Comparison of ENCODE assay signal across 12 cellular contexts in the genomic region with DNA sequence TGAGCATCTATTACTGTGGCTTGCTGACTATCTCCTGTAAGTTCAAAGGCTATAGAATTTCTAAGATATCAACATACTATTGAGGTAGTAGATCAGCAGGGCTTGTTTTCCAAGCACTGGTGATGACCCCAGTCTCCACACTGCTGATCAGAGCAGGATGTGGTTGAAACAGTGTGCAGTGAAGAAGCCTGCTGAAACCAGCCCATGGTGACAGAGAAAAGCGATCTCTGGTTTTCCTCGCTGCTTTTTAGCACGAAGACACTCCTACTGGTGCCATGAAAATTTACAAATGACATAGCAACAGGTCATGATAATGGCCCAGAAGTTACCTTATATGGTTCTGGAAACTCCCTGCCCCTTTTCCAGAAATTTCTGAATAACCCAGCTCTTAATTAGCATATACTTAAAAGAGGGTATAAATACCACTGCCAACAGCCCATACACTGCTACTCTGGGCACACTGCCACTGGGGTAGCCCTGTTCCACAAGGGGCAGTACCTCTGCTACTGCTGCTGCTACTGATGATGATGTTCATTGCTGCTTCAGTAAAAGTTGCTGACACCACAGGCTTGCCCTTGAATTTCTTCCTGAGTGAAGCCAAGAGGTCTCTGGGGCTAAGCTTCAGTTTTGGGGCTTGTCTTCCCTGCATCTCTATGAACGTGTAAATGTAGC.
DNase-seq lines count a peak whose midpoint lies in the region; ATAC-seq lines count a peak whose summit lies in the region.
"Had no signal": no experiment of that assay in that cellular context is flagged by ENCODE, and none has a peak within 500 bp of the region (broad histone marks: within the 10 kb centered on the region; RNA-seq: fewer than 3 reads in every experiment).

No MANE protein-coding gene starts in this region.

- no peaks in the 10 kb centered on the region for H3K36me3 ChIP-seq in mesenchymal stem cell (ENCODE audit: control insufficient read depth in 1 of 2, insufficient read depth in 2 of 2, low read depth in 1 of 2, low read length in 2 of 2)

- no peaks in the 10 kb centered on the region for H3K36me3 Mint-ChIP-seq in activated CD8-positive, alpha-beta memory T cell treated with anti-CD3 and anti-CD28 coated beads, Interleukin-2, amount 10 ng/mL, durations not matched to agents 7 days and 5 days
- H3K36me3 Mint-ChIP-seq: CD8-positive, alpha-beta T cell had no signal

- H3K9ac ChIP-seq in mesenchymal stem cell (ENCODE audit: low read length), result no peak overlapping the region

- H3K4me3 ChIP-seq in mesenchymal stem cell (ENCODE audit: insufficient read depth in 1 of 2, low read depth in 1 of 2, low read length in 2 of 2), result no peak overlapping the region

- no peaks in the 10 kb centered on the region for H3K27me3 ChIP-seq in mesenchymal stem cell (ENCODE audit: control insufficient read depth in 1 of 2, insufficient read depth in 1 of 2, low read length in 2 of 2)
- H3K27me3 ChIP-seq: foreskin keratinocyte had no signal

- no peaks in the 10 kb centered on the region for H3K4me1 ChIP-seq in mesenchymal stem cell (ENCODE audit: control insufficient read depth, insufficient read depth, low read depth, low read length)
- H3K4me1 ChIP-seq: foreskin keratinocyte had no signal

- H3K27me3 Mint-ChIP-seq in activated CD8-positive, alpha-beta memory T cell treated with anti-CD3 and anti-CD28 coated beads, Interleukin-2, amount 10 ng/mL, durations not matched to agents 7 days and 5 days, result no peaks in the 10 kb centered on the region

- peaks cover 4% of the 10 kb centered on the region for H3K9me3 Mint-ChIP-seq in activated CD8-positive, alpha-beta memory T cell treated with anti-CD3 and anti-CD28 coated beads, Interleukin-2, amount 10 ng/mL, durations not matched to agents 7 days and 5 days (ENCODE audit: low read depth)

- H2BK5ac ChIP-seq in mesenchymal stem cell (ENCODE audit: low read depth, low read length, poor library complexity, severe bottlenecking), result no peak overlapping the region

- no peaks in the 10 kb centered on the region for H3K4me1 Mint-ChIP-seq in activated CD8-positive, alpha-beta memory T cell treated with anti-CD3 and anti-CD28 coated beads, Interleukin-2, amount 10 ng/mL, durations not matched to agents 7 days and 5 days

- H3K23ac ChIP-seq in mesenchymal stem cell (ENCODE audit: low read length in 2 of 2), result no peak overlapping the region

- DNase-seq in NCI-H1694 treated with DMSO at 0.1 percent for 48 hours (lab: John Stamatoyannopoulos, UW) (peak; percentile 60), mesenchymal stem cell (peak; percentile 19), NCI-H1105 (lab: John Stamatoyannopoulos, UW) (no peak), superior temporal gyrus (ENCODE audit: extremely low spot score) (no peak)
- DNase-seq in activated CD4-positive, CD25-positive, alpha-beta regulatory T cell (lab: John Stamatoyannopoulos, UW), result no peak
- no peak for DNase-seq in activated CD8-positive, alpha-beta memory T cell treated with anti-CD3 and anti-CD28 coated beads, Interleukin-2, amount 10 ng/mL, durations not matched to agents 7 days and 5 days
- DNase-seq: aorta; CD8-positive, alpha-beta T cell; foreskin keratinocyte; NCI-H2029 had no signal

- H3K27ac ChIP-seq in mesenchymal stem cell (ENCODE audit: low read length, poor library complexity, severe bottlenecking), result no peak overlapping the region
- H3K27ac ChIP-seq: foreskin keratinocyte had no signal

- H3K4ac ChIP-seq in mesenchymal stem cell (ENCODE audit: low read depth in 1 of 2, low read length in 2 of 2), result no peak overlapping the region

- no peak overlapping the region for H3K18ac ChIP-seq in mesenchymal stem cell (ENCODE audit: low read depth in 1 of 2, low read length in 2 of 2)

- peak overlapping the region; percentile 17 for H4K8ac ChIP-seq in mesenchymal stem cell (ENCODE audit: low read length)

- CTCF ChIA-PET in activated CD8-positive, alpha-beta memory T cell treated with anti-CD3 and anti-CD28 coated beads, Interleukin-2, amount 10 ng/mL, durations not matched to agents 7 days and 5 days (lab: Charles Lee), result no interaction called here

- no peak overlapping the region for H3K4me3 Mint-ChIP-seq in activated CD8-positive, alpha-beta memory T cell treated with anti-CD3 and anti-CD28 coated beads, Interleukin-2, amount 10 ng/mL, durations not matched to agents 7 days and 5 days
- H3K4me3 Mint-ChIP-seq: CD8-positive, alpha-beta T cell had no signal

- H2BK15ac ChIP-seq in mesenchymal stem cell (ENCODE audit: low read depth, poor library complexity, severe bottlenecking), result no peak overlapping the region

- H3K79me1 ChIP-seq in mesenchymal stem cell (replicated peaks; ENCODE audit: low read length, poor library complexity, severe bottlenecking), result no peaks in the 10 kb centered on the region

- no peaks in the 10 kb centered on the region for H3K9me3 ChIP-seq in mesenchymal stem cell (ENCODE audit: control insufficient read depth, low read length)

- 75% methylated on average over 4 of the region's 4 CpGs for WGBS in mesenchymal stem cell

- H2BK120ac ChIP-seq in mesenchymal stem cell (ENCODE audit: low read depth, low read length), result no peak overlapping the region

- no peak overlapping the region for H2BK12ac ChIP-seq in mesenchymal stem cell (ENCODE audit: low read length in 2 of 2)

- ATAC-seq in GM18907 (IDR thresholded peaks at IDR 0.05; ENCODE audit: unreplicated experiment) (peak; percentile 86), HG02798 (IDR thresholded peaks at IDR 0.05; ENCODE audit: poor library complexity, unreplicated experiment) (peak; percentile 92)
- ATAC-seq in activated CD8-positive, alpha-beta memory T cell treated with anti-CD3 and anti-CD28 coated beads, Interleukin-2, amount 10 ng/mL, durations not matched to agents 7 days and 5 days, result no peak
- ATAC-seq: CD8-positive, alpha-beta T cell; foreskin keratinocyte had no signal

- no peak overlapping the region for H2AFZ ChIP-seq in mesenchymal stem cell (ENCODE audit: low read depth, low read length)

- H3K4me2 ChIP-seq in mesenchymal stem cell (ENCODE audit: low read length, poor library complexity, severe bottlenecking), result no peak overlapping the region

- H3K27ac Mint-ChIP-seq in activated CD8-positive, alpha-beta memory T cell treated with anti-CD3 and anti-CD28 coated beads, Interleukin-2, amount 10 ng/mL, durations not matched to agents 7 days and 5 days, result no peak overlapping the region
- H3K27ac Mint-ChIP-seq: CD8-positive, alpha-beta T cell had no signal

- no peak overlapping the region for H4K91ac ChIP-seq in mesenchymal stem cell (ENCODE audit: low read length)

- H2AK5ac ChIP-seq in mesenchymal stem cell (ENCODE audit: low read length, severe bottlenecking), result no peak overlapping the region

- no peak overlapping the region for H3K14ac ChIP-seq in mesenchymal stem cell (ENCODE audit: low read length in 2 of 2)

Comparison
In these comparisons a context has a peak if more than half of its experiments do, and no peak if none do; other contexts are left out.
1. DNase-seq: peak in NCI-H1694 treated with DMSO at 0.1 percent for 48 hours (single experiment) and mesenchymal stem cell (single experiment); none in NCI-H1105 (single experiment), superior temporal gyrus (single experiment), activated CD4-positive, CD25-positive, alpha-beta regulatory T cell (0 of 4) and activated CD8-positive, alpha-beta memory T cell treated with anti-CD3 and anti-CD28 coated beads, Interleukin-2, amount 10 ng/mL, durations not matched to agents 7 days and 5 days (single experiment).